15 cellular contexts compared by ENCODE assay signal in the genomic region with DNA sequence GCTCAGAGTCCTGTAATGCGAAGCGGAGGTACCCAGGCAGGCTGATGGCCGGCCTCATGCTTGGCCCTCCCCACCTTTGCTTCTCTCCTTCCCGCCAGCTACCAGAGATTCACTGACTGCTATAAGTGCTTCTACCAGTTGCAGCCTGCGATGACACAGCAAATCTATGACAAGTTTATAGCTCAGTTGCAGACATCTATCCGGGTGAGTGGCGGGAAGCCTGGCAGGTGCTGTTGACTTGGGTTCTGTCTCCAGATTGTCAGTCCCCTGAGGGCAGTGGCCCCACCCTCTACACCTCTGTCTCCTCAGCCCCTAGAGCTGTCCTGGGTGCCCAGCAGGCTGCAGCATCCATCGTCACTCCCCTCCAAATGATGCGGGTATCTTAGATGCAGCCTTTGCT. TPM values are rescaled to one million over a fixed set of nuclear protein-coding genes. Genes with fewer than 3 reads are reported as not detected.
DNase-seq lines count a peak whose midpoint lies in the region; TF ChIP-seq lines count a peak whose summit lies in the region.
"Had no signal": no experiment of that assay in that cellular context is flagged by ENCODE, and none has a peak within 500 bp of the region (broad histone marks: within the 10 kb centered on the region; RNA-seq: fewer than 3 reads in every experiment).

No MANE protein-coding gene starts in this region.

- no peaks in the 10 kb centered on the region for H3K36me3 Mint-ChIP-seq in glutamatergic neuron (ENCODE audit: unreplicated experiment)

- no peak overlapping the region for H3K4me3 Mint-ChIP-seq in glutamatergic neuron (ENCODE audit: unreplicated experiment)
- H3K4me3 Mint-ChIP-seq: CD14-positive monocyte; stimulated activated effector memory CD8-positive, alpha-beta T cell treated with anti-CD3 and anti-CD28 coated beads, Interleukin-12 subunit alpha, Interleukin-12 subunit beta, amount 100 ng/mL, for 72 hours had no signal

- peak overlapping the region; percentile 23 for H3K27ac Mint-ChIP-seq in glutamatergic neuron (ENCODE audit: unreplicated experiment)
- H3K27ac Mint-ChIP-seq: CD14-positive monocyte; stimulated activated effector memory CD8-positive, alpha-beta T cell treated with anti-CD3 and anti-CD28 coated beads, Interleukin-12 subunit alpha, Interleukin-12 subunit beta, amount 100 ng/mL, for 72 hours had no signal

- POLR2A ChIA-PET in GM10248 (lab: Yijun Ruan, JAX): no interaction called here

- CTCF ChIA-PET in GM10248 (lab: Yijun Ruan, JAX): interaction anchor here (1.3 to 3.3 kb wide), 6 partner anchors 9 to 136 kb away, joined by 3 to 9 read pairs (median 7); a partner anchor contains a TSS

- peak; percentile 43 for DNase-seq in ELF-1 (ENCODE audit: low read depth, low spot score)
- DNase-seq in NCI-H2171 treated with DMSO at 0.1 percent for 48 hours (lab: John Stamatoyannopoulos, UW): peak; percentile 92
- no peak for DNase-seq in glutamatergic neuron
- no peak for DNase-seq in activated gamma-delta T cell (lab: John Stamatoyannopoulos, UW)
- no peak for DNase-seq in GM10248 (ENCODE audit: extremely low spot score)
- DNase-seq: activated CD8-positive, alpha-beta memory T cell treated with anti-CD3 and anti-CD28 coated beads for 24 hours; activated effector memory CD4-positive, alpha-beta T cell treated with Interleukin-2 at 50 U/mL for 16 hours; gastrocnemius medialis; KG1; left ventricle myocardium inferior; NCI-H524 treated with DMSO at 0.1 percent for 48 hours; tibial artery had no signal

- peaks cover 2% of the 10 kb centered on the region for H3K27me3 Mint-ChIP-seq in glutamatergic neuron (ENCODE audit: unreplicated experiment)

- H3K9me3 Mint-ChIP-seq in glutamatergic neuron (ENCODE audit: unreplicated experiment): peaks cover 5% of the 10 kb centered on the region
- H3K9me3 Mint-ChIP-seq: stimulated activated effector memory CD8-positive, alpha-beta T cell treated with anti-CD3 and anti-CD28 coated beads, Interleukin-12 subunit alpha, Interleukin-12 subunit beta, amount 100 ng/mL, for 72 hours had no signal

- no peak for TF ChIP-seq CTCF in glutamatergic neuron (IDR thresholded peaks at IDR 0.05; ENCODE audit: partially characterized antibody, unreplicated experiment)
- TF ChIP-seq CTCF in GM10248 (IDR thresholded peaks at IDR 0.05; ENCODE audit: control extremely low read depth, extremely low read depth, low read depth, missing control alignments): no peak

- H3K4me1 Mint-ChIP-seq in glutamatergic neuron (ENCODE audit: low read depth, unreplicated experiment): peaks cover 10% of the 10 kb centered on the region
- H3K4me1 Mint-ChIP-seq: CD14-positive monocyte had no signal

RNA-seq across cellular contexts. Expression of a gene that starts 9.8 kb away (rescaled TPM):
- not detected for total RNA-seq in glutamatergic neuron (ENCODE audit: unreplicated experiment)
- total RNA-seq: gastrocnemius medialis had no signal

RNA-seq across cellular contexts. Expression of a gene that starts 15.6 kb away (rescaled TPM):
- 10.8 TPM for total RNA-seq in glutamatergic neuron (ENCODE audit: unreplicated experiment)
- total RNA-seq: ascending aorta had no signal

RNA-seq across cellular contexts. Expression of a gene that starts 19.4 kb away (rescaled TPM):
- total RNA-seq in glutamatergic neuron (ENCODE audit: unreplicated experiment): 31.6 TPM

RNA-seq across cellular contexts. Expression of a gene that starts 38.3 kb away (rescaled TPM):
- total RNA-seq in glutamatergic neuron (ENCODE audit: unreplicated experiment): 66.0 TPM

RNA-seq across cellular contexts. Expression of a gene that starts 50.4 kb away (rescaled TPM):
- total RNA-seq in glutamatergic neuron (ENCODE audit: unreplicated experiment): 86.6 TPM

Comparison
In these comparisons a context has a peak if more than half of its experiments do, and no peak if none do; other contexts are left out.
1. DNase-seq: peak in ELF-1 (single experiment) and NCI-H2171 treated with DMSO at 0.1 percent for 48 hours (single experiment); none in glutamatergic neuron (single experiment), activated gamma-delta T cell (single experiment) and GM10248 (single experiment).